Comparison of ENCODE assay signal across 1 cellular context in the genomic region with DNA sequence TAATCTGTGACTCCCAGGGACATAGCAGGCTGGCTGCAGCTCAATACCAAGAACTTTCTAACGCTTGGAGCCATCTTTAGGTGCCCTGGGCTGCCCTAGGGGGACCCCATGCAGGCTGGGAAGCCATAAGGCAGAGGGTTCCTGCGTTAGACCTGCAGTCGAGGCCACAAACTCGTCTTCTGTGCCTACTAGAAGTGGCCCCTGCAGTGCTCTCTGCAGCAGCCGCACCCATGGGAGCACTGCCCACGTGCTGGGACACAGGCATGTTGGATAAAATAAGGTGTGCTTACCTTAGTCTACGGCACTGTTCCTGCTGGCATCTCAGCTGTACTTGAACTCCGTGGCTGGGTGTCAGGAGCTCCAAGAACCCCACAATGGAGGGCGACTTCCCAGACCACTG.
TF ChIP-seq lines count a peak whose summit lies in the region.

No MANE protein-coding gene starts in this region.

TF ChIP-seq in SK-N-SH treated with all-trans-retinoic acid at 6 μM for 48 hours, 23 proteins besides CTCF, POLR2A, EP300 and RAD21 (continued from another document):
- TF ChIP-seq, protein P1, sequence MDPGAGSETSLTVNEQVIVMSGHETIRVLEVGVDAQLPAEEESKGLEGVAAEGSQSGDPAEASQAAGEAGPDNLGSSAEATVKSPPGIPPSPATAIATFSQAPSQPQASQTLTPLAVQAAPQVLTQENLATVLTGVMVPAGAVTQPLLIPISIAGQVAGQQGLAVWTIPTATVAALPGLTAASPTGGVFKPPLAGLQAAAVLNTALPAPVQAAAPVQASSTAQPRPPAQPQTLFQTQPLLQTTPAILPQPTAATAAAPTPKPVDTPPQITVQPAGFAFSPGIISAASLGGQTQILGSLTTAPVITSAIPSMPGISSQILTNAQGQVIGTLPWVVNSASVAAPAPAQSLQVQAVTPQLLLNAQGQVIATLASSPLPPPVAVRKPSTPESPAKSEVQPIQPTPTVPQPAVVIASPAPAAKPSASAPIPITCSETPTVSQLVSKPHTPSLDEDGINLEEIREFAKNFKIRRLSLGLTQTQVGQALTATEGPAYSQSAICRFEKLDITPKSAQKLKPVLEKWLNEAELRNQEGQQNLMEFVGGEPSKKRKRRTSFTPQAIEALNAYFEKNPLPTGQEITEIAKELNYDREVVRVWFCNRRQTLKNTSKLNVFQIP (CRISPR knock-in tag; IDR thresholded peaks at IDR 0.05; ENCODE audit: borderline replicate concordance, low read depth), result no peak
- TF ChIP-seq ZC3H10 (CRISPR knock-in tag; IDR thresholded peaks at IDR 0.05) (no peak), CSDC2 (CRISPR knock-in tag; IDR thresholded peaks at IDR 0.05) (no peak), ZNF565 (CRISPR knock-in tag; conservative IDR thresholded peaks at IDR 0.05; ENCODE audit: low read depth) (no peak), GLIS3 (CRISPR knock-in tag; IDR thresholded peaks at IDR 0.05) (no peak), OSR1 (CRISPR knock-in tag; IDR thresholded peaks at IDR 0.05) (no peak)
- TF ChIP-seq, protein P2, sequence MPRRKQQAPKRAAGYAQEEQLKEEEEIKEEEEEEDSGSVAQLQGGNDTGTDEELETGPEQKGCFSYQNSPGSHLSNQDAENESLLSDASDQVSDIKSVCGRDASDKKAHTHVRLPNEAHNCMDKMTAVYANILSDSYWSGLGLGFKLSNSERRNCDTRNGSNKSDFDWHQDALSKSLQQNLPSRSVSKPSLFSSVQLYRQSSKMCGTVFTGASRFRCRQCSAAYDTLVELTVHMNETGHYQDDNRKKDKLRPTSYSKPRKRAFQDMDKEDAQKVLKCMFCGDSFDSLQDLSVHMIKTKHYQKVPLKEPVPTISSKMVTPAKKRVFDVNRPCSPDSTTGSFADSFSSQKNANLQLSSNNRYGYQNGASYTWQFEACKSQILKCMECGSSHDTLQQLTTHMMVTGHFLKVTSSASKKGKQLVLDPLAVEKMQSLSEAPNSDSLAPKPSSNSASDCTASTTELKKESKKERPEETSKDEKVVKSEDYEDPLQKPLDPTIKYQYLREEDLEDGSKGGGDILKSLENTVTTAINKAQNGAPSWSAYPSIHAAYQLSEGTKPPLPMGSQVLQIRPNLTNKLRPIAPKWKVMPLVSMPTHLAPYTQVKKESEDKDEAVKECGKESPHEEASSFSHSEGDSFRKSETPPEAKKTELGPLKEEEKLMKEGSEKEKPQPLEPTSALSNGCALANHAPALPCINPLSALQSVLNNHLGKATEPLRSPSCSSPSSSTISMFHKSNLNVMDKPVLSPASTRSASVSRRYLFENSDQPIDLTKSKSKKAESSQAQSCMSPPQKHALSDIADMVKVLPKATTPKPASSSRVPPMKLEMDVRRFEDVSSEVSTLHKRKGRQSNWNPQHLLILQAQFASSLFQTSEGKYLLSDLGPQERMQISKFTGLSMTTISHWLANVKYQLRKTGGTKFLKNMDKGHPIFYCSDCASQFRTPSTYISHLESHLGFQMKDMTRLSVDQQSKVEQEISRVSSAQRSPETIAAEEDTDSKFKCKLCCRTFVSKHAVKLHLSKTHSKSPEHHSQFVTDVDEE (CRISPR knock-in tag; IDR thresholded peaks at IDR 0.05), result no peak
